ENCODE assay signal across 1 cellular context in the genomic region with DNA sequence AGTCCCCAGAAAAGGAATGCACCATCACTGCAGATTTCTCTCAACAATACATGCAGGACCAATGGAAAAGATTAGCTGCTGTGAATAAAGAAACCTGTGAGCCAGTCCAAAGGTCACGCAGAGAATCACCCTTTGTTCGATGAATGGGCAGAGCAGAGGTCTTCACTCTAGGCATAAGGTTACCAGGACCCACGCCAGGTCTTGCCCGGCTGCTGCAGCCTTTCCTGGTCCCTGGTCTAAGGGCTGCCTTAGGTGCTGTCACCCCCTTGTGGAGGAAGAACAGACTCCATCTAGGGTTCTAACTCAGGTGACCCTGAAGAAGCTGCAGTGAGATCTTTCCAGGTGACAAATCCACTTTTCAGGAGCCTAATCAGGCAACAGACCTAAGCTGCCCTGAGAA.
A peak's percentile ranks its signal among the peaks of the same experiment; 100 is the strongest.
TF ChIP-seq lines count a peak whose summit lies in the region.

No MANE protein-coding gene starts in this region.

TF ChIP-seq in HepG2, 621 proteins besides CTCF, POLR2A, EP300 and RAD21 (continued from another document and continues in another):
- TF ChIP-seq, protein P1, sequence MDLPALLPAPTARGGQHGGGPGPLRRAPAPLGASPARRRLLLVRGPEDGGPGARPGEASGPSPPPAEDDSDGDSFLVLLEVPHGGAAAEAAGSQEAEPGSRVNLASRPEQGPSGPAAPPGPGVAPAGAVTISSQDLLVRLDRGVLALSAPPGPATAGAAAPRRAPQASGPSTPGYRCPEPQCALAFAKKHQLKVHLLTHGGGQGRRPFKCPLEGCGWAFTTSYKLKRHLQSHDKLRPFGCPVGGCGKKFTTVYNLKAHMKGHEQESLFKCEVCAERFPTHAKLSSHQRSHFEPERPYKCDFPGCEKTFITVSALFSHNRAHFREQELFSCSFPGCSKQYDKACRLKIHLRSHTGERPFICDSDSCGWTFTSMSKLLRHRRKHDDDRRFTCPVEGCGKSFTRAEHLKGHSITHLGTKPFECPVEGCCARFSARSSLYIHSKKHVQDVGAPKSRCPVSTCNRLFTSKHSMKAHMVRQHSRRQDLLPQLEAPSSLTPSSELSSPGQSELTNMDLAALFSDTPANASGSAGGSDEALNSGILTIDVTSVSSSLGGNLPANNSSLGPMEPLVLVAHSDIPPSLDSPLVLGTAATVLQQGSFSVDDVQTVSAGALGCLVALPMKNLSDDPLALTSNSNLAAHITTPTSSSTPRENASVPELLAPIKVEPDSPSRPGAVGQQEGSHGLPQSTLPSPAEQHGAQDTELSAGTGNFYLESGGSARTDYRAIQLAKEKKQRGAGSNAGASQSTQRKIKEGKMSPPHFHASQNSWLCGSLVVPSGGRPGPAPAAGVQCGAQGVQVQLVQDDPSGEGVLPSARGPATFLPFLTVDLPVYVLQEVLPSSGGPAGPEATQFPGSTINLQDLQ (CRISPR knock-in tag; IDR thresholded peaks at IDR 0.05), result no peak
- TF ChIP-seq NR2F6 (IDR thresholded peaks at IDR 0.05) (no peak), NR2F6 (CRISPR knock-in tag; IDR thresholded peaks at IDR 0.05) (peak; percentile 57; the same call in 1 of the 2 replicates), MYC (CRISPR knock-in tag; IDR thresholded peaks at IDR 0.05; ENCODE audit: borderline replicate concordance) (no peak), ZNF747 (CRISPR knock-in tag; IDR thresholded peaks at IDR 0.05; ENCODE audit: borderline replicate concordance) (no peak), ADNP (CRISPR knock-in tag; IDR thresholded peaks at IDR 0.05) (no peak), ZFP37 (CRISPR knock-in tag; IDR thresholded peaks at IDR 0.05; ENCODE audit: borderline replicate concordance) (no peak), ETV5 (CRISPR knock-in tag; IDR thresholded peaks at IDR 0.05; ENCODE audit: borderline replicate concordance) (no peak; the same call in 1 of the 2 replicates), GLI4 (CRISPR knock-in tag; IDR thresholded peaks at IDR 0.05; ENCODE audit: borderline replicate concordance) (no peak), ZNF121 (CRISPR knock-in tag; IDR thresholded peaks at IDR 0.05) (no peak), RFXAP (CRISPR knock-in tag; IDR thresholded peaks at IDR 0.05; ENCODE audit: borderline replicate concordance) (no peak), ZNF224 (CRISPR knock-in tag; IDR thresholded peaks at IDR 0.05) (no peak), ZBTB21 (CRISPR knock-in tag; IDR thresholded peaks at IDR 0.05) (no peak), ZNF331 (CRISPR knock-in tag; IDR thresholded peaks at IDR 0.05) (peak; percentile 33; the same call in 1 of the 2 replicates), U2AF1 (optimal IDR thresholded peaks at IDR 0.05; ENCODE audit: low read depth, low read length) (no peak), ZNF619 (CRISPR knock-in tag; IDR thresholded peaks at IDR 0.05) (no peak), HHEX (CRISPR knock-in tag; IDR thresholded peaks at IDR 0.05) (no peak), DMAP1 (CRISPR knock-in tag; IDR thresholded peaks at IDR 0.05) (no peak), FOXA1 (IDR thresholded peaks at IDR 0.05) (no peak), FOXA1 (CRISPR knock-in tag; IDR thresholded peaks at IDR 0.05) (0 out of 2 replicates have a peak, but pooled peaks have one; percentile 4), MXD4 (CRISPR knock-in tag; IDR thresholded peaks at IDR 0.05) (no peak), SUZ12 (IDR thresholded peaks at IDR 0.05; ENCODE audit: low read depth, low read length) (no peak), TCF7 (IDR thresholded peaks at IDR 0.05; ENCODE audit: low read depth) (no peak), KDM2A (CRISPR knock-in tag; IDR thresholded peaks at IDR 0.05; ENCODE audit: borderline replicate concordance, low read depth) (peak; percentile 45; the same call in 1 of the 2 replicates), HDAC1 (CRISPR knock-in tag; IDR thresholded peaks at IDR 0.05) (peak; percentile 43; the same call in 1 of the 2 replicates), SNAPC2 (CRISPR knock-in tag; IDR thresholded peaks at IDR 0.05) (no peak), ZSCAN29 (CRISPR knock-in tag; conservative IDR thresholded peaks at IDR 0.05) (no peak), JUN (CRISPR knock-in tag; IDR thresholded peaks at IDR 0.05) (no peak), CREM (IDR thresholded peaks at IDR 0.05) (no peak), CREM (CRISPR knock-in tag; IDR thresholded peaks at IDR 0.05) (no peak), THAP11 (CRISPR knock-in tag; IDR thresholded peaks at IDR 0.05) (no peak), RARA (CRISPR knock-in tag; IDR thresholded peaks at IDR 0.05) (0 out of 2 replicates have a peak, but pooled peaks have one; percentile 17), ZNF263 (CRISPR knock-in tag; IDR thresholded peaks at IDR 0.05) (no peak), STAG1 (CRISPR knock-in tag; IDR thresholded peaks at IDR 0.05) (peak; percentile 84), ZNF557 (CRISPR knock-in tag; IDR thresholded peaks at IDR 0.05) (no peak)
- TF ChIP-seq, protein P2, sequence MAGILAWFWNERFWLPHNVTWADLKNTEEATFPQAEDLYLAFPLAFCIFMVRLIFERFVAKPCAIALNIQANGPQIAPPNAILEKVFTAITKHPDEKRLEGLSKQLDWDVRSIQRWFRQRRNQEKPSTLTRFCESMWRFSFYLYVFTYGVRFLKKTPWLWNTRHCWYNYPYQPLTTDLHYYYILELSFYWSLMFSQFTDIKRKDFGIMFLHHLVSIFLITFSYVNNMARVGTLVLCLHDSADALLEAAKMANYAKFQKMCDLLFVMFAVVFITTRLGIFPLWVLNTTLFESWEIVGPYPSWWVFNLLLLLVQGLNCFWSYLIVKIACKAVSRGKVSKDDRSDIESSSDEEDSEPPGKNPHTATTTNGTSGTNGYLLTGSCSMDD (CRISPR knock-in tag; IDR thresholded peaks at IDR 0.05), result no peak
- TF ChIP-seq, protein P3, sequence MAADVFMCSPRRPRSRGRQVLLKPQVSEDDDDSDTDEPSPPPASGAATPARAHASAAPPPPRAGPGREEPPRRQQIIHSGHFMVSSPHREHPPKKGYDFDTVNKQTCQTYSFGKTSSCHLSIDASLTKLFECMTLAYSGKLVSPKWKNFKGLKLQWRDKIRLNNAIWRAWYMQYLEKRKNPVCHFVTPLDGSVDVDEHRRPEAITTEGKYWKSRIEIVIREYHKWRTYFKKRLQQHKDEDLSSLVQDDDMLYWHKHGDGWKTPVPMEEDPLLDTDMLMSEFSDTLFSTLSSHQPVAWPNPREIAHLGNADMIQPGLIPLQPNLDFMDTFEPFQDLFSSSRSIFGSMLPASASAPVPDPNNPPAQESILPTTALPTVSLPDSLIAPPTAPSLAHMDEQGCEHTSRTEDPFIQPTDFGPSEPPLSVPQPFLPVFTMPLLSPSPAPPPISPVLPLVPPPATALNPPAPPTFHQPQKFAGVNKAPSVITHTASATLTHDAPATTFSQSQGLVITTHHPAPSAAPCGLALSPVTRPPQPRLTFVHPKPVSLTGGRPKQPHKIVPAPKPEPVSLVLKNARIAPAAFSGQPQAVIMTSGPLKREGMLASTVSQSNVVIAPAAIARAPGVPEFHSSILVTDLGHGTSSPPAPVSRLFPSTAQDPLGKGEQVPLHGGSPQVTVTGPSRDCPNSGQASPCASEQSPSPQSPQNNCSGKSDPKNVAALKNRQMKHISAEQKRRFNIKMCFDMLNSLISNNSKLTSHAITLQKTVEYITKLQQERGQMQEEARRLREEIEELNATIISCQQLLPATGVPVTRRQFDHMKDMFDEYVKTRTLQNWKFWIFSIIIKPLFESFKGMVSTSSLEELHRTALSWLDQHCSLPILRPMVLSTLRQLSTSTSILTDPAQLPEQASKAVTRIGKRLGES (CRISPR knock-in tag; IDR thresholded peaks at IDR 0.05; ENCODE audit: borderline replicate concordance), result no peak
- TF ChIP-seq, protein P4, sequence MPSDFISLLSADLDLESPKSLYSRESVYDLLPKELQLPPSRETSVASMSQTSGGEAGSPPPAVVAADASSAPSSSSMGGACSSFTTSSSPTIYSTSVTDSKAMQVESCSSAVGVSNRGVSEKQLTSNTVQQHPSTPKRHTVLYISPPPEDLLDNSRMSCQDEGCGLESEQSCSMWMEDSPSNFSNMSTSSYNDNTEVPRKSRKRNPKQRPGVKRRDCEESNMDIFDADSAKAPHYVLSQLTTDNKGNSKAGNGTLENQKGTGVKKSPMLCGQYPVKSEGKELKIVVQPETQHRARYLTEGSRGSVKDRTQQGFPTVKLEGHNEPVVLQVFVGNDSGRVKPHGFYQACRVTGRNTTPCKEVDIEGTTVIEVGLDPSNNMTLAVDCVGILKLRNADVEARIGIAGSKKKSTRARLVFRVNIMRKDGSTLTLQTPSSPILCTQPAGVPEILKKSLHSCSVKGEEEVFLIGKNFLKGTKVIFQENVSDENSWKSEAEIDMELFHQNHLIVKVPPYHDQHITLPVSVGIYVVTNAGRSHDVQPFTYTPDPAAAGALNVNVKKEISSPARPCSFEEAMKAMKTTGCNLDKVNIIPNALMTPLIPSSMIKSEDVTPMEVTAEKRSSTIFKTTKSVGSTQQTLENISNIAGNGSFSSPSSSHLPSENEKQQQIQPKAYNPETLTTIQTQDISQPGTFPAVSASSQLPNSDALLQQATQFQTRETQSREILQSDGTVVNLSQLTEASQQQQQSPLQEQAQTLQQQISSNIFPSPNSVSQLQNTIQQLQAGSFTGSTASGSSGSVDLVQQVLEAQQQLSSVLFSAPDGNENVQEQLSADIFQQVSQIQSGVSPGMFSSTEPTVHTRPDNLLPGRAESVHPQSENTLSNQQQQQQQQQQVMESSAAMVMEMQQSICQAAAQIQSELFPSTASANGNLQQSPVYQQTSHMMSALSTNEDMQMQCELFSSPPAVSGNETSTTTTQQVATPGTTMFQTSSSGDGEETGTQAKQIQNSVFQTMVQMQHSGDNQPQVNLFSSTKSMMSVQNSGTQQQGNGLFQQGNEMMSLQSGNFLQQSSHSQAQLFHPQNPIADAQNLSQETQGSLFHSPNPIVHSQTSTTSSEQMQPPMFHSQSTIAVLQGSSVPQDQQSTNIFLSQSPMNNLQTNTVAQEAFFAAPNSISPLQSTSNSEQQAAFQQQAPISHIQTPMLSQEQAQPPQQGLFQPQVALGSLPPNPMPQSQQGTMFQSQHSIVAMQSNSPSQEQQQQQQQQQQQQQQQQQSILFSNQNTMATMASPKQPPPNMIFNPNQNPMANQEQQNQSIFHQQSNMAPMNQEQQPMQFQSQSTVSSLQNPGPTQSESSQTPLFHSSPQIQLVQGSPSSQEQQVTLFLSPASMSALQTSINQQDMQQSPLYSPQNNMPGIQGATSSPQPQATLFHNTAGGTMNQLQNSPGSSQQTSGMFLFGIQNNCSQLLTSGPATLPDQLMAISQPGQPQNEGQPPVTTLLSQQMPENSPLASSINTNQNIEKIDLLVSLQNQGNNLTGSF (CRISPR knock-in tag; IDR thresholded peaks at IDR 0.05), result no peak
- TF ChIP-seq, protein P5, sequence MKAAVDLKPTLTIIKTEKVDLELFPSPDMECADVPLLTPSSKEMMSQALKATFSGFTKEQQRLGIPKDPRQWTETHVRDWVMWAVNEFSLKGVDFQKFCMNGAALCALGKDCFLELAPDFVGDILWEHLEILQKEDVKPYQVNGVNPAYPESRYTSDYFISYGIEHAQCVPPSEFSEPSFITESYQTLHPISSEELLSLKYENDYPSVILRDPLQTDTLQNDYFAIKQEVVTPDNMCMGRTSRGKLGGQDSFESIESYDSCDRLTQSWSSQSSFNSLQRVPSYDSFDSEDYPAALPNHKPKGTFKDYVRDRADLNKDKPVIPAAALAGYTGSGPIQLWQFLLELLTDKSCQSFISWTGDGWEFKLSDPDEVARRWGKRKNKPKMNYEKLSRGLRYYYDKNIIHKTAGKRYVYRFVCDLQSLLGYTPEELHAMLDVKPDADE (CRISPR knock-in tag; IDR thresholded peaks at IDR 0.05), result no peak
- TF ChIP-seq, protein P6, sequence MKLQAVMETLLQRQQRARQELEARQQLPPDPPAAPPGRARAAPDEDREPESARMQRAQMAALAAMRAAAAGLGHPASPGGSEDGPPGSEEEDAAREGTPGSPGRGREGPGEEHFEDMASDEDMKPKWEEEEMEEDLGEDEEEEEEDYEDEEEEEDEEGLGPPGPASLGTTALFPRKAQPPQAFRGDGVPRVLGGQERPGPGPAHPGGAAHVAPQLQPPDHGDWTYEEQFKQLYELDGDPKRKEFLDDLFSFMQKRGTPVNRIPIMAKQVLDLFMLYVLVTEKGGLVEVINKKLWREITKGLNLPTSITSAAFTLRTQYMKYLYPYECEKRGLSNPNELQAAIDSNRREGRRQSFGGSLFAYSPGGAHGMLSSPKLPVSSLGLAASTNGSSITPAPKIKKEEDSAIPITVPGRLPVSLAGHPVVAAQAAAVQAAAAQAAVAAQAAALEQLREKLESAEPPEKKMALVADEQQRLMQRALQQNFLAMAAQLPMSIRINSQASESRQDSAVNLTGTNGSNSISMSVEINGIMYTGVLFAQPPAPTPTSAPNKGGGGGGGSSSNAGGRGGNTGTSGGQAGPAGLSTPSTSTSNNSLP (IDR thresholded peaks at IDR 0.05; ENCODE audit: low read depth, low read length), result no peak
- TF ChIP-seq, protein P7, sequence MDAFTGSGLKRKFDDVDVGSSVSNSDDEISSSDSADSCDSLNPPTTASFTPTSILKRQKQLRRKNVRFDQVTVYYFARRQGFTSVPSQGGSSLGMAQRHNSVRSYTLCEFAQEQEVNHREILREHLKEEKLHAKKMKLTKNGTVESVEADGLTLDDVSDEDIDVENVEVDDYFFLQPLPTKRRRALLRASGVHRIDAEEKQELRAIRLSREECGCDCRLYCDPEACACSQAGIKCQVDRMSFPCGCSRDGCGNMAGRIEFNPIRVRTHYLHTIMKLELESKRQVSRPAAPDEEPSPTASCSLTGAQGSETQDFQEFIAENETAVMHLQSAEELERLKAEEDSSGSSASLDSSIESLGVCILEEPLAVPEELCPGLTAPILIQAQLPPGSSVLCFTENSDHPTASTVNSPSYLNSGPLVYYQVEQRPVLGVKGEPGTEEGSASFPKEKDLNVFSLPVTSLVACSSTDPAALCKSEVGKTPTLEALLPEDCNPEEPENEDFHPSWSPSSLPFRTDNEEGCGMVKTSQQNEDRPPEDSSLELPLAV (CRISPR knock-in tag; conservative IDR thresholded peaks at IDR 0.05; ENCODE audit: low read depth), result no peak
- TF ChIP-seq, protein P8, sequence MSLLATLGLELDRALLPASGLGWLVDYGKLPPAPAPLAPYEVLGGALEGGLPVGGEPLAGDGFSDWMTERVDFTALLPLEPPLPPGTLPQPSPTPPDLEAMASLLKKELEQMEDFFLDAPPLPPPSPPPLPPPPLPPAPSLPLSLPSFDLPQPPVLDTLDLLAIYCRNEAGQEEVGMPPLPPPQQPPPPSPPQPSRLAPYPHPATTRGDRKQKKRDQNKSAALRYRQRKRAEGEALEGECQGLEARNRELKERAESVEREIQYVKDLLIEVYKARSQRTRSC (CRISPR knock-in tag; IDR thresholded peaks at IDR 0.05; ENCODE audit: low read depth), result no peak
- TF ChIP-seq, protein P9, sequence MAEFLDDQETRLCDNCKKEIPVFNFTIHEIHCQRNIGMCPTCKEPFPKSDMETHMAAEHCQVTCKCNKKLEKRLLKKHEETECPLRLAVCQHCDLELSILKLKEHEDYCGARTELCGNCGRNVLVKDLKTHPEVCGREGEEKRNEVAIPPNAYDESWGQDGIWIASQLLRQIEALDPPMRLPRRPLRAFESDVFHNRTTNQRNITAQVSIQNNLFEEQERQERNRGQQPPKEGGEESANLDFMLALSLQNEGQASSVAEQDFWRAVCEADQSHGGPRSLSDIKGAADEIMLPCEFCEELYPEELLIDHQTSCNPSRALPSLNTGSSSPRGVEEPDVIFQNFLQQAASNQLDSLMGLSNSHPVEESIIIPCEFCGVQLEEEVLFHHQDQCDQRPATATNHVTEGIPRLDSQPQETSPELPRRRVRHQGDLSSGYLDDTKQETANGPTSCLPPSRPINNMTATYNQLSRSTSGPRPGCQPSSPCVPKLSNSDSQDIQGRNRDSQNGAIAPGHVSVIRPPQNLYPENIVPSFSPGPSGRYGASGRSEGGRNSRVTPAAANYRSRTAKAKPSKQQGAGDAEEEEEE (CRISPR knock-in tag; IDR thresholded peaks at IDR 0.05; ENCODE audit: borderline replicate concordance), result no peak
- TF ChIP-seq, protein P10, sequence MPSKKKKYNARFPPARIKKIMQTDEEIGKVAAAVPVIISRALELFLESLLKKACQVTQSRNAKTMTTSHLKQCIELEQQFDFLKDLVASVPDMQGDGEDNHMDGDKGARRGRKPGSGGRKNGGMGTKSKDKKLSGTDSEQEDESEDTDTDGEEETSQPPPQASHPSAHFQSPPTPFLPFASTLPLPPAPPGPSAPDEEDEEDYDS (CRISPR knock-in tag; IDR thresholded peaks at IDR 0.05), result no peak
